Comparison of ENCODE assay signal across 25 cellular contexts in the genomic region with DNA sequence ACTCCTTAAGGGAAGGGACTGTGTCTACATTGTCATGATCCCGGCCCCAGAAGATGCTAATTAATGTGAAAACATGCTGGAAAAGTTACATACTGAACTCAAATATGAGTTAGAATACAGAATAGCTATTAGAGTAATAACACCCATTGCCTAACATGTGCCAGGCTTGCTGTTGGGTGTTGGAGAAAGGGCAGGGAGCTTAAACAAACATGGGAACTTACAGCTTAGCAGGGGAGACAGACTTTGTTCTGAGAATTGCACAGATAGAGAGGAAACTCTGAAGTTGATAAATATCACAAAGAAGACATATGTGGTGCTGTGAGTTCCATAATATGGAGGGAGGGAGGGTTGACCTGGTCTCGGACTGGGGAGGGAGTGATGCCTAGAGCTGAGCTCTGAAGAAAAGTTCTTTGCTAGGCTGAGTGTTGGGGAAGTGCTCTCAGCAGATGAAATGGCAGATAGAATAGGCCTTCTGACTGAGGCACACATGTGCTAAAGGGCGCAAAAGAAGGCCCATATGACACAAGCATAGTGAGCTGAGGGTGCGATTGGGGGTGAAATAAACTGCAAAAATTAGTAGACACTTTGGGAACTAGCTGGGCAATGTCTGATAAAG. TPM values are rescaled to one million over a fixed set of nuclear protein-coding genes. Genes with fewer than 3 reads are reported as not detected.
A peak's percentile ranks its signal among the peaks of the same experiment; 100 is the strongest.
DNase-seq lines count a peak whose midpoint lies in the region; ATAC-seq, FAIRE-seq and TF ChIP-seq lines count a peak whose summit lies in the region.
"Had no signal": no experiment of that assay in that cellular context is flagged by ENCODE, and none has a peak within 500 bp of the region (broad histone marks: within the 10 kb centered on the region; RNA-seq: fewer than 3 reads in every experiment).

No MANE protein-coding gene starts in this region.

- TF ChIP-seq EP300 in A549 (IDR thresholded peaks at IDR 0.05), result no peak

- H3K4me1 Mint-ChIP-seq in glutamatergic neuron (ENCODE audit: low read depth, unreplicated experiment) (peaks cover 3% of the 10 kb centered on the region), nephron progenitor cell (peaks cover 20% of the 10 kb centered on the region)
- H3K4me1 Mint-ChIP-seq: memory B cell had no signal

- TF ChIP-seq CTCF in A549 (IDR thresholded peaks at IDR 0.05), result no peak
- TF ChIP-seq CTCF in glutamatergic neuron (IDR thresholded peaks at IDR 0.05; ENCODE audit: partially characterized antibody, unreplicated experiment), result no peak
- no peak for TF ChIP-seq CTCF in nephron progenitor cell (IDR thresholded peaks at IDR 0.05)
- no peak for TF ChIP-seq CTCF in testis (IDR thresholded peaks at IDR 0.05)
- TF ChIP-seq CTCF in foreskin keratinocyte (conservative IDR thresholded peaks at IDR 0.05), result no peak
- no peak for TF ChIP-seq CTCF in lower lobe of right lung (IDR thresholded peaks at IDR 0.05)

- TF ChIP-seq POLR2A in A549 (IDR thresholded peaks at IDR 0.05; ENCODE audit: low read length) (no peak), testis (IDR thresholded peaks at IDR 0.05) (no peak)

- 70% methylated on average over 4 of the region's 4 CpGs for WGBS in A549 (ENCODE audit: missing lambda C conversion rate)
- WGBS in testis, 2 donors, result 86 to 90% methylated on average over 4 of the region's 4 CpGs

- H3K27ac ChIP-seq in A549, result no peak overlapping the region
- no peak overlapping the region for H3K27ac ChIP-seq in testis
- H3K27ac ChIP-seq in foreskin keratinocyte, result no peak overlapping the region
- H3K27ac ChIP-seq in lower lobe of right lung, result no peak overlapping the region
- H3K27ac ChIP-seq: coronary artery, heart left ventricle, spleen had no signal

- H3K4me3 Mint-ChIP-seq in glutamatergic neuron (ENCODE audit: unreplicated experiment) (no peak overlapping the region), nephron progenitor cell (no peak overlapping the region)
- H3K4me3 Mint-ChIP-seq: activated T-helper 1 cell treated with anti-CD3 and anti-CD28 coated beads, Interleukin-12 subunit alpha, Interleukin-12 subunit beta, Interleukin-2, Interleukin-4 antibody, amounts not matched to agents 30 ng/mL and 10 ng/mL and 1 ng/mL, durations not matched to agents 14 hours and 24 hours and 36 hours; effector memory CD8-positive, alpha-beta T cell; memory B cell had no signal

- TF ChIP-seq RAD21 in A549 (conservative IDR thresholded peaks at IDR 0.05 in 1 of 2, IDR thresholded peaks at IDR 0.05 in 1 of 2), result no peak

- no peaks in the 10 kb centered on the region for H3K9me3 Mint-ChIP-seq in glutamatergic neuron (ENCODE audit: unreplicated experiment)
- peaks cover 3% of the 10 kb centered on the region for H3K9me3 Mint-ChIP-seq in nephron progenitor cell
- H3K9me3 Mint-ChIP-seq: activated T-helper 1 cell treated with anti-CD3 and anti-CD28 coated beads, Interleukin-12 subunit alpha, Interleukin-12 subunit beta, Interleukin-2, Interleukin-4 antibody, amounts not matched to agents 30 ng/mL and 10 ng/mL and 1 ng/mL, durations not matched to agents 14 hours and 24 hours and 36 hours; effector memory CD8-positive, alpha-beta T cell; memory B cell had no signal

- H3K27me3 Mint-ChIP-seq in glutamatergic neuron (ENCODE audit: unreplicated experiment) (peaks cover 3% of the 10 kb centered on the region), nephron progenitor cell (ENCODE audit: low read depth, poor library complexity) (no peaks in the 10 kb centered on the region)
- H3K27me3 Mint-ChIP-seq: effector memory CD8-positive, alpha-beta T cell; memory B cell had no signal

- H3K27me3 ChIP-seq in testis (no peaks in the 10 kb centered on the region), foreskin keratinocyte (no peaks in the 10 kb centered on the region), lower lobe of right lung (ENCODE audit: low read depth) (no peaks in the 10 kb centered on the region)
- H3K27me3 ChIP-seq: heart left ventricle, spleen had no signal

- CTCF ChIA-PET in A549 (lab: Yijun Ruan, JAX) (interaction anchor here (0.5 to 3.1 kb wide), 7 partner anchors 27 to 277 kb away, joined by 3 to 15 read pairs (median 4); no protein-coding TSS in a partner anchor), HEK293T (lab: Yijun Ruan, JAX) (no interaction called here)

- H3K36me3 Mint-ChIP-seq in glutamatergic neuron (ENCODE audit: unreplicated experiment), result no peaks in the 10 kb centered on the region
- peaks cover 29% of the 10 kb centered on the region for H3K36me3 Mint-ChIP-seq in nephron progenitor cell (ENCODE audit: low read depth)
- H3K36me3 Mint-ChIP-seq: memory B cell had no signal

- H3K4me2 ChIP-seq in A549, result 0 out of 3 replicates have a peak overlapping the region, but pooled peaks have one; percentile 10

- H3K4me1 ChIP-seq in A549 (peaks cover 7% of the 10 kb centered on the region; the same call in 2 of the 3 replicates), testis (no peaks in the 10 kb centered on the region), foreskin keratinocyte (peaks cover 2% of the 10 kb centered on the region), lower lobe of right lung (no peaks in the 10 kb centered on the region)
- H3K4me1 ChIP-seq: heart left ventricle, spleen had no signal

- no peaks in the 10 kb centered on the region for H3K9me3 ChIP-seq in A549
- H3K9me3 ChIP-seq in testis, result no peaks in the 10 kb centered on the region
- no peaks in the 10 kb centered on the region for H3K9me3 ChIP-seq in lower lobe of right lung
- H3K9me3 ChIP-seq: heart left ventricle, spleen had no signal

- POLR2A ChIA-PET in A549 (lab: Yijun Ruan, JAX) (interaction anchor here (1.3 kb wide), 1 partner anchor 28 kb away, joined by 5 read pairs; the partner anchor contains the start of gene ORAI1), HEK293T (lab: Yijun Ruan, JAX) (interaction anchor here (1.5 kb wide), 1 partner anchor 18 kb away, joined by 4 read pairs; no protein-coding TSS in a partner anchor)

- intact Hi-C loops in testis (cut with DNase I; ENCODE audit: low total_unique reads), result no loop called here
- intact Hi-C loops in lower lobe of right lung (cut with DNase I), result no loop called here

- H3K27ac Mint-ChIP-seq in glutamatergic neuron (ENCODE audit: unreplicated experiment) (peak overlapping the region; percentile 30), nephron progenitor cell (peak overlapping the region; percentile 92)
- H3K27ac Mint-ChIP-seq: activated T-helper 1 cell treated with anti-CD3 and anti-CD28 coated beads, Interleukin-12 subunit alpha, Interleukin-12 subunit beta, Interleukin-2, Interleukin-4 antibody, amounts not matched to agents 30 ng/mL and 10 ng/mL and 1 ng/mL, durations not matched to agents 14 hours and 24 hours and 36 hours; memory B cell had no signal

- H3K4me3 ChIP-seq in A549 (no peak overlapping the region), testis (no peak overlapping the region), lower lobe of right lung (no peak overlapping the region)
- H3K4me3 ChIP-seq: coronary artery, heart left ventricle, spleen had no signal

- ATAC-seq in A549, result peak; percentile 30 to 59; a peak in 4 of 6 replicates
- no peak for ATAC-seq in foreskin keratinocyte
- ATAC-seq in lower lobe of right lung, result no peak
- ATAC-seq: effector memory CD8-positive, alpha-beta T cell; heart left ventricle; SK-N-SH treated with all-trans-retinoic acid at 6 μM for 48 hours had no signal

- FAIRE-seq in A549 (lab: Jason Lieb, UNC), result no peak
- FAIRE-seq: bronchial epithelial cell had no signal

- DNase-seq in A549 (ENCODE audit: low read depth in 1 of 2, low spot score in 1 of 2), result no peak
- DNase-seq in HEK293T (ENCODE audit: extremely low spot score), result peak; percentile 2
- no peak for DNase-seq in glutamatergic neuron
- DNase-seq in nephron progenitor cell, result no peak
- no peak for DNase-seq in testis
- DNase-seq in HT-29 (ENCODE audit: low spot score), result no peak
- no peak for DNase-seq in foreskin keratinocyte
- no peak for DNase-seq in lower lobe of right lung
- DNase-seq: activated CD8-positive, alpha-beta memory T cell treated with anti-CD3 and anti-CD28 coated beads, Interleukin-2, amount 50 U/mL, for 4 hours; activated naive CD4-positive, alpha-beta T cell treated with anti-CD3 and anti-CD28 coated beads, Interleukin-2, amount 50 U/mL, for 16 hours; amygdala; effector memory CD8-positive, alpha-beta T cell; heart left ventricle; IMR-90; kidney glomerular epithelial cell; NCI-H1092 treated with DMSO at 0.1 percent for 48 hours; NCI-H2029 treated with DMSO at 0.1 percent for 48 hours; NCI-H226; spleen; trophoblast cell had no signal

- H3K36me3 ChIP-seq in testis (ENCODE audit: low read depth, missing control alignments), result no peaks in the 10 kb centered on the region
- no peaks in the 10 kb centered on the region for H3K36me3 ChIP-seq in lower lobe of right lung
- H3K36me3 ChIP-seq: heart left ventricle, spleen had no signal

TF ChIP-seq in A549, 52 proteins besides CTCF, POLR2A, EP300 and RAD21 (continues in another document):
- TF ChIP-seq EHF (CRISPR knock-in tag; IDR thresholded peaks at IDR 0.05), result no peak
- TF ChIP-seq TFCP2L1 (CRISPR knock-in tag; IDR thresholded peaks at IDR 0.05), result no peak

RNA-seq across cellular contexts. Expression of gene KDM2B, which starts 18.0 kb away (rescaled TPM):
- polyA plus RNA-seq in A549 (2011; rRNA removed) (10.4 and 12.7 TPM in 2 replicates), A549 (2017; fragmentation: RNase III; extraction: RNeasy Plus Mini Kit Qiagen cat#74134 plus additional on column Dnase treatment) (18.1 to 18.4 TPM (median 18.3 TPM) in 3 replicates), testis (ENCODE audit: insufficient read depth, low read depth, low replicate concordance) (30.4 TPM), foreskin keratinocyte (9.5 and 12.0 TPM in 2 replicates)
- 15.0 and 25.1 TPM in 2 replicates for polyA plus RNA-seq in A549 (2012; cell fraction: cytosol; rRNA removed)
- 47.3 and 56.0 TPM in 2 replicates for polyA plus RNA-seq in A549 (2012; cell fraction: nucleus; rRNA removed)
- 20.4 and 34.1 TPM in 2 replicates for polyA minus RNA-seq in A549 (2011; rRNA and poly(A)+ RNA removed)
- total RNA-seq in glutamatergic neuron (ENCODE audit: unreplicated experiment) (64.3 TPM), testis (10 to 100 TPM; 54.9 to 59.8 TPM), foreskin keratinocyte (25.9 and 29.1 TPM in 2 replicates), lower lobe of right lung (36.8 TPM)
- 29.6 and 38.4 TPM in 2 replicates for total RNA-seq in HT-29 (2014; rRNA removed; shearing (Covaris generic))

RNA-seq across cellular contexts. Expression of gene ORAI1, which starts 27.6 kb away (rescaled TPM):
- polyA plus RNA-seq in A549 (2011; rRNA removed) (22.1 and 26.6 TPM in 2 replicates), A549 (2017; fragmentation: RNase III; extraction: RNeasy Plus Mini Kit Qiagen cat#74134 plus additional on column Dnase treatment) (17.8 to 20.2 TPM (median 18.7 TPM) in 3 replicates), testis (ENCODE audit: insufficient read depth, low read depth, low replicate concordance) (30.3 TPM), foreskin keratinocyte (45.8 and 46.1 TPM in 2 replicates)
- polyA plus RNA-seq in A549 (2012; cell fraction: cytosol; rRNA removed), result 53.4 and 84.4 TPM in 2 replicates
- polyA plus RNA-seq in A549 (2012; cell fraction: nucleus; rRNA removed), result 34.7 and 58.1 TPM in 2 replicates
- polyA minus RNA-seq in A549 (2011; rRNA and poly(A)+ RNA removed), result 15.7 and 29.4 TPM in 2 replicates
- total RNA-seq in glutamatergic neuron (ENCODE audit: unreplicated experiment) (15.9 TPM), testis (10 to 100 TPM; 46.8 to 70.7 TPM), foreskin keratinocyte (23.4 and 25.2 TPM in 2 replicates), lower lobe of right lung (39.0 TPM)
- 16.9 and 19.9 TPM in 2 replicates for total RNA-seq in HT-29 (2014; rRNA removed; shearing (Covaris generic))

Comparison
In these comparisons a context has a peak if more than half of its experiments do, and no peak if none do; other contexts are left out.
1. ATAC-seq: peak in A549 (2 of 2); none in foreskin keratinocyte (single experiment) and lower lobe of right lung (0 of 2).